ENCODE assay signal across 8 cellular contexts in genomic region chr11:833114-833791, GRCh38. TPM values are rescaled to one million over a fixed set of nuclear protein-coding genes. Genes with fewer than 3 reads are reported as not detected.
DNase-seq lines count a peak whose midpoint lies in the region; ATAC-seq and TF ChIP-seq lines count a peak whose summit lies in the region.

No MANE protein-coding gene starts in this region.

- H3K4me1 ChIP-seq in neuron (ENCODE audit: insufficient read depth, low read length), result peaks cover 56% of the 10 kb centered on the region

- H2AFZ ChIP-seq in neuron (ENCODE audit: low read depth, low read length), result no peak overlapping the region

- ATAC-seq in HG03196 (IDR thresholded peaks at IDR 0.05; ENCODE audit: unreplicated experiment) (peak; percentile 5), GM21526 (IDR thresholded peaks at IDR 0.05; ENCODE audit: low FRiP score, unreplicated experiment) (no peak)
- ATAC-seq in activated CD8-positive, alpha-beta memory T cell treated with anti-CD3 and anti-CD28 coated beads, Interleukin-2, amount 10 ng/mL, durations not matched to agents 7 days and 5 days, result peak; percentile 24

- H3K9me3 ChIP-seq in neuron (ENCODE audit: low read length), result no peaks in the 10 kb centered on the region

- peaks cover 7% of the 10 kb centered on the region for H3K27me3 ChIP-seq in neuron (ENCODE audit: insufficient read depth, low read length)

- peaks cover 23% of the 10 kb centered on the region for H3K36me3 ChIP-seq in neuron (ENCODE audit: insufficient read depth, low read length)

- peak overlapping the region; percentile 48 for H3K4me3 Mint-ChIP-seq in activated CD8-positive, alpha-beta memory T cell treated with anti-CD3 and anti-CD28 coated beads, Interleukin-2, amount 10 ng/mL, durations not matched to agents 7 days and 5 days

- peak; percentile 59 for DNase-seq in activated CD8-positive, alpha-beta memory T cell treated with anti-CD3 and anti-CD28 coated beads, Interleukin-2, amount 10 ng/mL, durations not matched to agents 7 days and 5 days
- DNase-seq in fibroblast of mammary gland (ENCODE audit: low read depth) (no peak), SHP77 (lab: John Stamatoyannopoulos, UW) (no peak), KG1 (lab: John Stamatoyannopoulos, UW) (no peak)

- CTCF ChIA-PET in activated CD8-positive, alpha-beta memory T cell treated with anti-CD3 and anti-CD28 coated beads, Interleukin-2, amount 10 ng/mL, durations not matched to agents 7 days and 5 days (lab: Charles Lee), result interaction anchor here (1.0 to 3.4 kb wide), 4 partner anchors 9 to 24 kb away, joined by 3 to 13 read pairs (median 8); partner anchors contain the start of genes POLR2L and TSPAN4

- H3K36me3 Mint-ChIP-seq in activated CD8-positive, alpha-beta memory T cell treated with anti-CD3 and anti-CD28 coated beads, Interleukin-2, amount 10 ng/mL, durations not matched to agents 7 days and 5 days, result no peaks in the 10 kb centered on the region

- H3K4me3 ChIP-seq in GM08714 (ENCODE audit: low read length) (peak overlapping the region; percentile 50; the same call in 1 of the 2 replicates), fibroblast of mammary gland (ENCODE audit: control insufficient read depth, low read depth, low read length) (peak overlapping the region; percentile 51), neuron (ENCODE audit: low read length) (peak overlapping the region; percentile 64)

- H3K27ac Mint-ChIP-seq in activated CD8-positive, alpha-beta memory T cell treated with anti-CD3 and anti-CD28 coated beads, Interleukin-2, amount 10 ng/mL, durations not matched to agents 7 days and 5 days, result no peak overlapping the region

- H3K27me3 Mint-ChIP-seq in activated CD8-positive, alpha-beta memory T cell treated with anti-CD3 and anti-CD28 coated beads, Interleukin-2, amount 10 ng/mL, durations not matched to agents 7 days and 5 days, result peaks cover 36% of the 10 kb centered on the region

- H3K9me3 Mint-ChIP-seq in activated CD8-positive, alpha-beta memory T cell treated with anti-CD3 and anti-CD28 coated beads, Interleukin-2, amount 10 ng/mL, durations not matched to agents 7 days and 5 days (ENCODE audit: low read depth), result no peaks in the 10 kb centered on the region

- TF ChIP-seq CTCF in fibroblast of mammary gland (conservative IDR thresholded peaks at IDR 0.05; ENCODE audit: control insufficient read depth, insufficient read depth, low read depth, low read length), result no peak

- peaks cover 25% of the 10 kb centered on the region for H3K4me1 Mint-ChIP-seq in activated CD8-positive, alpha-beta memory T cell treated with anti-CD3 and anti-CD28 coated beads, Interleukin-2, amount 10 ng/mL, durations not matched to agents 7 days and 5 days

RNA-seq across cellular contexts. Expression of gene CD151, which starts 0.5 kb away (rescaled TPM):
- 10 to 100 TPM; 23.1 to 54.9 TPM for total RNA-seq in activated CD8-positive, alpha-beta memory T cell treated with anti-CD3 and anti-CD28 coated beads, Interleukin-2, amount 10 ng/mL, durations not matched to agents 7 days and 5 days

RNA-seq across cellular contexts. Expression of gene CRACR2B, which starts 5.5 kb away (rescaled TPM):
- 10 to 100 TPM; 11.3 to 14.1 TPM for total RNA-seq in activated CD8-positive, alpha-beta memory T cell treated with anti-CD3 and anti-CD28 coated beads, Interleukin-2, amount 10 ng/mL, durations not matched to agents 7 days and 5 days

RNA-seq across cellular contexts. Expression of gene POLR2L, which starts 9.1 kb away (rescaled TPM):
- 100 to 1,000 TPM in 1 of 2 experiments, 10 to 100 TPM in 1; 87.6 to 114 TPM for total RNA-seq in activated CD8-positive, alpha-beta memory T cell treated with anti-CD3 and anti-CD28 coated beads, Interleukin-2, amount 10 ng/mL, durations not matched to agents 7 days and 5 days

RNA-seq across cellular contexts. Expression of gene TSPAN4, which starts 9.4 kb away (rescaled TPM):
- total RNA-seq in activated CD8-positive, alpha-beta memory T cell treated with anti-CD3 and anti-CD28 coated beads, Interleukin-2, amount 10 ng/mL, durations not matched to agents 7 days and 5 days, result 10 to 100 TPM in 1 of 2 experiments, 1 to 10 TPM in 1; 7.8 to 17.8 TPM

RNA-seq across cellular contexts. Expression of gene PNPLA2, which starts 14.5 kb away (rescaled TPM):
- total RNA-seq in activated CD8-positive, alpha-beta memory T cell treated with anti-CD3 and anti-CD28 coated beads, Interleukin-2, amount 10 ng/mL, durations not matched to agents 7 days and 5 days, result 10 to 100 TPM; 64.7 to 70.0 TPM
